ENCODE assay signal across 14 cellular contexts in the genomic region with DNA sequence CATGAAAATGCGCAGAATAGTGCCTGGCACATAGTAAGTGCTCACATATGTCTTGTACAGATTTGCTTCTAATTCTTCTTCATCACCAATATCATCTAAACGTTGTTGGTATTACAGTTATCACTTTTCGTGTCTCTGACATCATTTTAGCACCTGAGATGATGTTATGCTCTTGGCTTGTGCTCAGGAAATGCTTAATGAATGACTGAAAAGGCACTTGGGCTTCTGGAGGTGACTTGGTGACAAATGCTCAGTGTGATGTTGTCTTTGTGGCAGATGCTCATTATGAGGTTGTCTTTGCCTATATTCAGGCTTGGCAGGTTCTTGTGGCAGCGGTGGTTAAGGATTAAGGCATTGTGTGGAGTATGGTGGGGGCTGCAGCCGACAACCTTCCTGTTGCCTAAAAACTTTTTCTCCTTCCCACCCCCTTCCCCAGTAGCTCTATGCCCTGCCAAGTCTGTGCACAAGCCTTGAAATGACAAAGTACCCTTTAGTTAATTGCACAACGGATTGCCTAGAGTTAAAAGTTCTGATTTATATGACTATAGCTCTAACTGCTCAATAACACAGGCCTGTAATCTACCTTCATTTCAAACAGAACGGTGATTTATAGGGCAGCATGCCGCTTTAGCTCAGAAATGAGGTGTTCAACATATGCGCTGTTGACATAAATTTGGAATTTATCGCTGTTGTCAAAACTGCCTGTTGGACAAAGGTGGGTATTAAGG.
DNase-seq lines count a peak whose midpoint lies in the region; ATAC-seq and TF ChIP-seq lines count a peak whose summit lies in the region.
"Had no signal": no experiment of that assay in that cellular context is flagged by ENCODE, and none has a peak within 500 bp of the region (broad histone marks: within the 10 kb centered on the region; RNA-seq: fewer than 3 reads in every experiment).

No MANE protein-coding gene starts in this region.

- H3K4me3 ChIP-seq in CD8-positive, alpha-beta memory T cell (ENCODE audit: low read length), result no peak overlapping the region
- H3K4me3 ChIP-seq in stomach, result no peak overlapping the region
- no peak overlapping the region for H3K4me3 ChIP-seq in endodermal cell (ENCODE audit: low read length)
- H3K4me3 ChIP-seq: SJCRH30 had no signal

- DNase-seq in CD8-positive, alpha-beta memory T cell, result no peak
- DNase-seq in left kidney (ENCODE audit: low read depth, low spot score), result peak; percentile 70
- no peak for DNase-seq in stomach
- DNase-seq in GM03348 (ENCODE audit: low spot score), result no peak
- no peak for DNase-seq in endodermal cell
- no peak for DNase-seq in activated CD4-positive, alpha-beta T cell treated with anti-CD3 and anti-CD28 coated beads for 36 hours
- DNase-seq in activated T-cell treated with anti-CD3 and anti-CD28 coated beads, Interleukin-2, amount 50 U/mL, for 4 hours, result no peak
- DNase-seq: activated CD8-positive, alpha-beta memory T cell treated with anti-CD3 and anti-CD28 coated beads, Interleukin-2, amount 10 ng/mL, durations not matched to agents 7 days and 5 days; Kasumi-1; NCI-H1436; ovary; SJCRH30 had no signal

- H3K27me3 Mint-ChIP-seq in CD8-positive, alpha-beta memory T cell, result peaks cover 7 to 10% of the 10 kb centered on the region in 2 donors
- H3K27me3 Mint-ChIP-seq in endodermal cell (ENCODE audit: insufficient read depth), result peaks cover 4% of the 10 kb centered on the region
- H3K27me3 Mint-ChIP-seq in activated CD4-positive, alpha-beta T cell treated with anti-CD3 and anti-CD28 coated beads for 36 hours, result no peaks in the 10 kb centered on the region
- H3K27me3 Mint-ChIP-seq in activated T-cell treated with anti-CD3 and anti-CD28 coated beads, Interleukin-2, amount 50 U/mL, for 4 hours (ENCODE audit: low read depth), result peaks cover 2% of the 10 kb centered on the region

- peaks cover 0 to 2% (median 2%) of the 10 kb centered on the region in 3 donors for H3K36me3 Mint-ChIP-seq in CD8-positive, alpha-beta memory T cell
- no peaks in the 10 kb centered on the region for H3K36me3 Mint-ChIP-seq in endodermal cell (ENCODE audit: low read depth)
- no peaks in the 10 kb centered on the region for H3K36me3 Mint-ChIP-seq in activated CD4-positive, alpha-beta T cell treated with anti-CD3 and anti-CD28 coated beads for 36 hours (ENCODE audit: low read depth)
- H3K36me3 Mint-ChIP-seq in activated T-cell treated with anti-CD3 and anti-CD28 coated beads, Interleukin-2, amount 50 U/mL, for 4 hours (ENCODE audit: insufficient read depth), result peaks cover 2% of the 10 kb centered on the region
- H3K36me3 Mint-ChIP-seq: activated CD8-positive, alpha-beta memory T cell treated with anti-CD3 and anti-CD28 coated beads, Interleukin-2, amount 10 ng/mL, durations not matched to agents 7 days and 5 days had no signal

- TF ChIP-seq POLR2A in stomach (IDR thresholded peaks at IDR 0.05), result no peak

- H3K36me3 ChIP-seq in CD8-positive, alpha-beta memory T cell (ENCODE audit: insufficient read depth, low read length), result no peaks in the 10 kb centered on the region
- H3K36me3 ChIP-seq in stomach (peaks cover 8 to 29% (median 27%) of the 10 kb centered on the region in 4 donors), endodermal cell (ENCODE audit: control insufficient read depth, insufficient read depth, low read length) (no peaks in the 10 kb centered on the region)
- H3K36me3 ChIP-seq: ovary, SJCRH30 had no signal

- 73 to 85% (median 81%) methylated on average over 10 of the region's 10 CpGs for WGBS in stomach, 5 donors
- WGBS in endodermal cell (ENCODE audit: insufficient coverage in 1 of 2, insufficient read length in 1 of 2), 2 experiments, result 83 to 89% methylated on average over 5 to 10 of the region's 10 CpGs

- H3K9me3 ChIP-seq in CD8-positive, alpha-beta memory T cell (ENCODE audit: low read length), result no peaks in the 10 kb centered on the region
- no peaks in the 10 kb centered on the region for H3K9me3 ChIP-seq in stomach
- no peaks in the 10 kb centered on the region for H3K9me3 ChIP-seq in endodermal cell (ENCODE audit: control insufficient read depth, low read length)
- H3K9me3 ChIP-seq: ovary, SJCRH30 had no signal

- H3K27ac ChIP-seq in CD8-positive, alpha-beta memory T cell (ENCODE audit: low read depth, low read length), result no peak overlapping the region
- peak overlapping the region; percentile 84 for H3K27ac ChIP-seq in VCaP
- peak overlapping the region in 4 of 5 donors; percentile 9 to 99 (median 72) for H3K27ac ChIP-seq in stomach
- no peak overlapping the region for H3K27ac ChIP-seq in endodermal cell (ENCODE audit: low read depth, low read length)
- H3K27ac ChIP-seq: SJCRH30 had no signal

- TF ChIP-seq CTCF in VCaP (conservative IDR thresholded peaks at IDR 0.05) (no peak), stomach (IDR thresholded peaks at IDR 0.05) (no peak), endodermal cell (conservative IDR thresholded peaks at IDR 0.05) (no peak)

- H3K4me1 ChIP-seq in CD8-positive, alpha-beta memory T cell (ENCODE audit: insufficient read depth, low read length), result peaks cover 10% of the 10 kb centered on the region
- H3K4me1 ChIP-seq in stomach (peaks cover 66 to 100% (median 87%) of the 10 kb centered on the region in 4 donors), endodermal cell (ENCODE audit: control insufficient read depth, insufficient read depth, low read length) (no peaks in the 10 kb centered on the region)
- H3K4me1 ChIP-seq: SJCRH30 had no signal

- POLR2A ChIA-PET in CD8-positive, alpha-beta memory T cell (lab: Charles Lee), result no interaction called here
- POLR2A ChIA-PET in activated CD4-positive, alpha-beta T cell treated with anti-CD3 and anti-CD28 coated beads for 36 hours (lab: Charles Lee), result no interaction called here

- CTCF ChIA-PET in CD8-positive, alpha-beta memory T cell (lab: Charles Lee), result interaction anchor here (1.1 kb wide), 1 partner anchor 17 kb away, joined by 3 read pairs; no protein-coding TSS in a partner anchor
- CTCF ChIA-PET in activated CD4-positive, alpha-beta T cell treated with anti-CD3 and anti-CD28 coated beads for 36 hours (lab: Charles Lee), result no interaction called here

- no peaks in the 10 kb centered on the region for H3K9me3 Mint-ChIP-seq in CD8-positive, alpha-beta memory T cell
- no peaks in the 10 kb centered on the region for H3K9me3 Mint-ChIP-seq in endodermal cell
- H3K9me3 Mint-ChIP-seq in activated CD4-positive, alpha-beta T cell treated with anti-CD3 and anti-CD28 coated beads for 36 hours (ENCODE audit: low read depth), result no peaks in the 10 kb centered on the region
- H3K9me3 Mint-ChIP-seq in activated T-cell treated with anti-CD3 and anti-CD28 coated beads, Interleukin-2, amount 50 U/mL, for 4 hours, result no peaks in the 10 kb centered on the region
- H3K9me3 Mint-ChIP-seq: T-helper 2 cell treated with Interferon-gamma antibody and Interleukin-4, amounts not matched to agents 5 μg/mL and 100 μg/mL, for 36 hours had no signal

- intact Hi-C loops in stomach (cut with DNase I; ENCODE audit: low total_unique reads), result no loop called here
- intact Hi-C loops in activated CD4-positive, alpha-beta T cell treated with anti-CD3 and anti-CD28 coated beads for 36 hours (cut with DNase I, micrococcal nuclease), result no loop called here

- ATAC-seq in activated CD4-positive, alpha-beta T cell treated with anti-CD3 and anti-CD28 coated beads for 36 hours, result no peak
- no peak for ATAC-seq in activated T-cell treated with anti-CD3 and anti-CD28 coated beads, Interleukin-2, amount 50 U/mL, for 4 hours
- ATAC-seq: activated CD8-positive, alpha-beta memory T cell treated with anti-CD3 and anti-CD28 coated beads, Interleukin-2, amount 10 ng/mL, durations not matched to agents 7 days and 5 days had no signal

- peak overlapping the region in 3 of 7 donors; percentile 12 to 24 (median 18) for H3K4me3 Mint-ChIP-seq in CD8-positive, alpha-beta memory T cell
- no peak overlapping the region for H3K4me3 Mint-ChIP-seq in endodermal cell
- no peak overlapping the region for H3K4me3 Mint-ChIP-seq in activated CD4-positive, alpha-beta T cell treated with anti-CD3 and anti-CD28 coated beads for 36 hours
- no peak overlapping the region for H3K4me3 Mint-ChIP-seq in activated T-cell treated with anti-CD3 and anti-CD28 coated beads, Interleukin-2, amount 50 U/mL, for 4 hours
- H3K4me3 Mint-ChIP-seq: activated CD8-positive, alpha-beta memory T cell treated with anti-CD3 and anti-CD28 coated beads, Interleukin-2, amount 10 ng/mL, durations not matched to agents 7 days and 5 days; T-helper 2 cell treated with Interferon-gamma antibody and Interleukin-4, amounts not matched to agents 5 μg/mL and 100 μg/mL, for 36 hours had no signal

- H3K4me1 Mint-ChIP-seq in CD8-positive, alpha-beta memory T cell, result peaks cover 36 to 52% (median 49%) of the 10 kb centered on the region in 3 donors
- peaks cover 9% of the 10 kb centered on the region for H3K4me1 Mint-ChIP-seq in endodermal cell
- H3K4me1 Mint-ChIP-seq in activated CD4-positive, alpha-beta T cell treated with anti-CD3 and anti-CD28 coated beads for 36 hours, result peaks cover 10% of the 10 kb centered on the region
- H3K4me1 Mint-ChIP-seq in activated T-cell treated with anti-CD3 and anti-CD28 coated beads, Interleukin-2, amount 50 U/mL, for 4 hours (ENCODE audit: low read depth), result peaks cover 18% of the 10 kb centered on the region

- H3K9ac ChIP-seq in endodermal cell (ENCODE audit: extremely low read depth, low read length, poor library complexity, severe bottlenecking), result no peak overlapping the region

- no peak for TF ChIP-seq EP300 in stomach (IDR thresholded peaks at IDR 0.05)

- H3K27ac Mint-ChIP-seq in CD8-positive, alpha-beta memory T cell, result peak overlapping the region in 6 of 8 donors; percentile 3 to 86 (median 68)
- no peak overlapping the region for H3K27ac Mint-ChIP-seq in endodermal cell
- H3K27ac Mint-ChIP-seq in activated CD4-positive, alpha-beta T cell treated with anti-CD3 and anti-CD28 coated beads for 36 hours, result no peak overlapping the region
- H3K27ac Mint-ChIP-seq: activated CD8-positive, alpha-beta memory T cell treated with anti-CD3 and anti-CD28 coated beads, Interleukin-2, amount 10 ng/mL, durations not matched to agents 7 days and 5 days; T-helper 2 cell treated with Interferon-gamma antibody and Interleukin-4, amounts not matched to agents 5 μg/mL and 100 μg/mL, for 36 hours had no signal

- no peaks in the 10 kb centered on the region for H3K27me3 ChIP-seq in CD8-positive, alpha-beta memory T cell (ENCODE audit: insufficient read depth, low read length, poor library complexity, severe bottlenecking)
- H3K27me3 ChIP-seq in stomach, result no peaks in the 10 kb centered on the region
- no peaks in the 10 kb centered on the region for H3K27me3 ChIP-seq in endodermal cell (ENCODE audit: control insufficient read depth, insufficient read depth, low read length, poor library complexity, severe bottlenecking)
- H3K27me3 ChIP-seq: ovary, SJCRH30 had no signal

Comparison
In these comparisons a context has a peak if more than half of its experiments do, and no peak if none do; other contexts are left out.
1. H3K27ac ChIP-seq: peak in VCaP (single experiment) and stomach (4 of 5); none in CD8-positive, alpha-beta memory T cell (single experiment) and endodermal cell (single experiment).
2. H3K27ac Mint-ChIP-seq: peak in CD8-positive, alpha-beta memory T cell (6 of 8); none in endodermal cell (single experiment) and activated CD4-positive, alpha-beta T cell treated with anti-CD3 and anti-CD28 coated beads for 36 hours (single experiment).